ENCODE assay signal across 10 cellular contexts in genomic region chr19:37087110-37087509, GRCh38. TPM values are rescaled to one million over a fixed set of nuclear protein-coding genes. Genes with fewer than 3 reads are reported as not detected.
"Had no signal": no experiment of that assay in that cellular context is flagged by ENCODE, and none has a peak within 500 bp of the region (broad histone marks: within the 10 kb centered on the region; RNA-seq: fewer than 3 reads in every experiment).

No MANE protein-coding gene starts in this region.

- FAIRE-seq: HepG2, HTR-8/SVneo, K562 had no signal

- H3K4me3 Mint-ChIP-seq: IgD-negative memory B cell had no signal

- H3K27ac ChIP-seq: HL-60, KMS-11 had no signal

- H3K27me3 Mint-ChIP-seq: IgD-negative memory B cell had no signal

- DNase-seq: IMR-90, KBM-7, KG1 had no signal

- ATAC-seq: HepG2, K562 had no signal

- H3K4me2 ChIP-seq: KMS-11 had no signal

- H3K4me3 ChIP-seq: K562 had no signal

RNA-seq across cellular contexts. Expression of gene ZNF420, which starts 8.9 kb away (rescaled TPM):
- total RNA-seq: HT-29 had no signal
